In genomic region chr3:70108072-70108471, GRCh38 we compare ENCODE assay signal across 8 cellular contexts.
DNase-seq lines count a peak whose midpoint lies in the region; ATAC-seq and TF ChIP-seq lines count a peak whose summit lies in the region.

No MANE protein-coding gene starts in this region.

- intact Hi-C loops in mammary epithelial cell (cut with micrococcal nuclease), result no loop called here

- H2AFZ ChIP-seq in mammary epithelial cell (ENCODE audit: low read depth, low read length), result no peak overlapping the region

- H3K9me3 Mint-ChIP-seq in progenitor cell of endocrine pancreas (ENCODE audit: low read depth), result peaks cover 5% of the 10 kb centered on the region

- TF ChIP-seq CTCF in HL-60 (IDR thresholded peaks at IDR 0.05; ENCODE audit: insufficient read depth, low read length) (peak; percentile 25), mammary epithelial cell (conservative IDR thresholded peaks at IDR 0.05 in 1 of 2, IDR thresholded peaks at IDR 0.05 in 1 of 2; ENCODE audit: extremely low read depth in 1 of 2, insufficient read depth in 1 of 2, low read depth in 1 of 2, low read length in 2 of 2) (peak; percentile 59 to 63), progenitor cell of endocrine pancreas (IDR thresholded peaks at IDR 0.05; ENCODE audit: unreplicated experiment) (peak; percentile 57)

- H4K20me1 ChIP-seq in mammary epithelial cell (ENCODE audit: insufficient read depth, low read length), result no peaks in the 10 kb centered on the region

- H3K9me3 ChIP-seq in mammary epithelial cell (replicated peaks; ENCODE audit: insufficient read depth, low read length), result no peaks in the 10 kb centered on the region

- H3K4me1 ChIP-seq in mammary epithelial cell (ENCODE audit: insufficient read depth, low read length), result no peaks in the 10 kb centered on the region

- no peak for ATAC-seq in GM21825 (IDR thresholded peaks at IDR 0.05; ENCODE audit: unreplicated experiment)

- no peak overlapping the region for H3K9ac ChIP-seq in mammary epithelial cell (ENCODE audit: insufficient read depth, low read length)

- CTCF ChIA-PET in mammary epithelial cell (lab: Charles Lee; ENCODE audit: low non-redundant PET), result interaction anchor here (0.6 kb wide), 2 partner anchors 18 to 27 kb away, joined by 5 to 9 read pairs; no protein-coding TSS in a partner anchor

- H3K79me2 ChIP-seq in mammary epithelial cell (ENCODE audit: insufficient read depth, low read length), result no peaks in the 10 kb centered on the region

- H3K4me1 Mint-ChIP-seq in progenitor cell of endocrine pancreas (ENCODE audit: low read depth), result no peaks in the 10 kb centered on the region

- WGBS in mammary epithelial cell (ENCODE audit: low coverage, missing lambda C conversion rate), result 70% methylated on average over 5 of the region's 6 CpGs

- no peak overlapping the region for H3K27ac ChIP-seq in HL-60 (replicated peaks)
- no peak overlapping the region for H3K27ac ChIP-seq in mammary epithelial cell (ENCODE audit: insufficient read depth, low read depth, low read length)

- peaks cover 2% of the 10 kb centered on the region for H3K27me3 ChIP-seq in HL-60 (ENCODE audit: insufficient read depth, poor library complexity, severe bottlenecking)
- no peaks in the 10 kb centered on the region for H3K27me3 ChIP-seq in mammary epithelial cell (ENCODE audit: insufficient read depth, low read length)

- H3K4me2 ChIP-seq in mammary epithelial cell (ENCODE audit: insufficient read depth, low read depth, low read length), result no peak overlapping the region

- dilution Hi-C loops in mammary epithelial cell (cut with HindIII; ENCODE audit: low sequenced_read_pairs), result no loop called here

- H3K4me3 Mint-ChIP-seq in progenitor cell of endocrine pancreas (ENCODE audit: low read depth), result no peak overlapping the region

- in situ Hi-C loops in mammary epithelial cell (cut with MboI; ENCODE audit: low sequenced_read_pairs in 2 of 2), result loop anchor here in 1 of 2 donors (25.0 kb wide), 1 partner anchor 254 kb away; no protein-coding TSS in a partner anchor

- H3K36me3 Mint-ChIP-seq in progenitor cell of endocrine pancreas (ENCODE audit: insufficient read depth), result no peaks in the 10 kb centered on the region

- no TSS peak for BruUV-seq in mammary epithelial cell (replicated peaks; lab: Mats Ljungman, UMichigan)

- H3K4me3 ChIP-seq in HL-60 (replicated peaks; ENCODE audit: insufficient read depth, low read length) (no peak overlapping the region), mammary epithelial cell (replicated peaks in 1 of 3; ENCODE audit: insufficient read depth in 1 of 3, low read depth in 2 of 3, low read length in 3 of 3) (no peak overlapping the region)

- DNase-seq in stimulated activated CD4-positive, alpha-beta T cell treated with anti-CD3 and anti-CD28 coated beads, Interleukin-15, amount 100 ng/mL, for 24 hours, result peak; percentile 32
- no peak for DNase-seq in stimulated activated CD4-positive, alpha-beta T cell treated with anti-CD3 and anti-CD28 coated beads, Interleukin-4, amount 100 ng/mL, for 4 hours
- peak in 1 of 2 experiments; percentile 48 for DNase-seq in HL-60 (ENCODE audit: low read depth in 1 of 2, low spot score in 1 of 2)
- no peak for DNase-seq in mammary epithelial cell
- no peak for DNase-seq in progenitor cell of endocrine pancreas (ENCODE audit: low spot score, unreplicated experiment)
- no peak for DNase-seq in AG08395 (ENCODE audit: low spot score)
- DNase-seq in DMS153 (lab: John Stamatoyannopoulos, UW), result no peak

- H3K27me3 Mint-ChIP-seq in progenitor cell of endocrine pancreas, result peaks cover 36% of the 10 kb centered on the region

- no peak overlapping the region for H3K27ac Mint-ChIP-seq in progenitor cell of endocrine pancreas

- H3K36me3 ChIP-seq in mammary epithelial cell (ENCODE audit: insufficient read depth, low read length), result no peaks in the 10 kb centered on the region
